In genomic region chr22:24046024-24046423, GRCh38 we compare ENCODE assay signal across 1 cellular context.
TF ChIP-seq lines count a peak whose summit lies in the region.

No MANE protein-coding gene starts in this region.

TF ChIP-seq in SK-N-SH treated with all-trans-retinoic acid at 6 μM for 48 hours, 23 proteins besides CTCF, POLR2A, EP300 and RAD21 (continued from another document):
- no peak for TF ChIP-seq TSHZ2 (CRISPR knock-in tag; IDR thresholded peaks at IDR 0.05)
- TF ChIP-seq GLIS3 (CRISPR knock-in tag; IDR thresholded peaks at IDR 0.05) = no peak
- TF ChIP-seq OSR1 (CRISPR knock-in tag; IDR thresholded peaks at IDR 0.05) = no peak
- no peak for TF ChIP-seq BACH2 (CRISPR knock-in tag; IDR thresholded peaks at IDR 0.05; ENCODE audit: borderline replicate concordance)
- TF ChIP-seq ZNF565 (CRISPR knock-in tag; conservative IDR thresholded peaks at IDR 0.05; ENCODE audit: low read depth) = no peak
- TF ChIP-seq SNAI2 (CRISPR knock-in tag; IDR thresholded peaks at IDR 0.05) = no peak
